In genomic region chr6:109478848-109479624, GRCh38 we compare ENCODE assay signal across 9 cellular contexts. TPM values are rescaled to one million over a fixed set of nuclear protein-coding genes. Genes with fewer than 3 reads are reported as not detected.
DNase-seq lines count a peak whose midpoint lies in the region; ATAC-seq and TF ChIP-seq lines count a peak whose summit lies in the region.
"Had no signal": no experiment of that assay in that cellular context is flagged by ENCODE, and none has a peak within 500 bp of the region (broad histone marks: within the 10 kb centered on the region; RNA-seq: fewer than 3 reads in every experiment).

No MANE protein-coding gene starts in this region.

- peaks cover 45 to 59% of the 10 kb centered on the region in 2 donors for H3K4me1 ChIP-seq in naive thymus-derived CD4-positive, alpha-beta T cell (ENCODE audit: control insufficient read depth in 2 of 2, insufficient read depth in 2 of 2, low read length in 2 of 2)

- TF ChIP-seq POLR2A in NB4 (IDR thresholded peaks at IDR 0.05; ENCODE audit: extremely low read depth, insufficient read length) = no peak

- H3K27me3 ChIP-seq in naive thymus-derived CD4-positive, alpha-beta T cell (ENCODE audit: control insufficient read depth in 2 of 2, insufficient read depth in 2 of 2, low read length in 2 of 2) = no peaks in the 10 kb centered on the region

- CTCF ChIA-PET in Calu3 (lab: Charles Lee) = interaction anchor here (1.0 kb wide), 1 partner anchor 212 kb away, joined by 3 read pairs; the partner anchor contains the start of genes AK9 and FIG4
- CTCF ChIA-PET in naive thymus-derived CD4-positive, alpha-beta T cell (lab: Charles Lee) = interaction anchor here (0.6 to 1.1 kb wide), 2 partner anchors 95 kb away, joined by 3 to 4 read pairs; no protein-coding TSS in a partner anchor

- H3K36me3 ChIP-seq in naive thymus-derived CD4-positive, alpha-beta T cell (ENCODE audit: control insufficient read depth in 2 of 3, insufficient read depth in 3 of 3, low read length in 3 of 3) = peaks cover 0 to 40% (median 17%) of the 10 kb centered on the region in 3 experiments

- BruUV-seq in Calu3 (replicated peaks; lab: Mats Ljungman, UMichigan) = no TSS peak

- intact Hi-C loops in Calu3 (cut with micrococcal nuclease; ENCODE audit: unreplicated experiment) = no loop called here
- intact Hi-C loops in naive thymus-derived CD4-positive, alpha-beta T cell (cut with micrococcal nuclease) = loop anchor here in 1 of 2 donors (1.0 kb wide), 1 partner anchor 20 kb away; no protein-coding TSS in a partner anchor

- no peaks in the 10 kb centered on the region for H3K9me3 Mint-ChIP-seq in Calu3 (ENCODE audit: low read depth, unreplicated experiment)
- H3K9me3 Mint-ChIP-seq in central memory CD8-positive, alpha-beta T cell = no peaks in the 10 kb centered on the region
- no peaks in the 10 kb centered on the region for H3K9me3 Mint-ChIP-seq in naive thymus-derived CD4-positive, alpha-beta T cell

- POLR2A ChIA-PET in naive thymus-derived CD4-positive, alpha-beta T cell (lab: Charles Lee) = interaction anchor here (0.6 to 4.9 kb wide), 7 partner anchors 14 to 384 kb away, joined by 3 to 58 read pairs (median 6); partner anchors contain the start of genes CD164, MICAL1, PPIL6 and SESN1

- no peak overlapping the region for H3K27ac Mint-ChIP-seq in Calu3 (ENCODE audit: unreplicated experiment)
- H3K27ac Mint-ChIP-seq in central memory CD8-positive, alpha-beta T cell (ENCODE audit: low read depth) = peak overlapping the region; percentile 81
- peak overlapping the region; percentile 52 to 94 (median 79) for H3K27ac Mint-ChIP-seq in naive thymus-derived CD4-positive, alpha-beta T cell

- peak overlapping the region; percentile 57 for H3K27ac ChIP-seq in naive thymus-derived CD4-positive, alpha-beta T cell (ENCODE audit: low read depth, low read length)

- TF ChIP-seq CTCF in Calu3 (IDR thresholded peaks at IDR 0.05; ENCODE audit: unreplicated experiment) (no peak), NB4 (IDR thresholded peaks at IDR 0.05; ENCODE audit: low read depth, low read length) (no peak), GM13976 (IDR thresholded peaks at IDR 0.05; ENCODE audit: borderline replicate concordance, control extremely low read depth, extremely low read depth, insufficient read depth, missing control alignments) (no peak)

- peaks cover 42% of the 10 kb centered on the region for H3K4me1 Mint-ChIP-seq in Calu3 (ENCODE audit: low read depth, unreplicated experiment)
- peaks cover 72% of the 10 kb centered on the region for H3K4me1 Mint-ChIP-seq in central memory CD8-positive, alpha-beta T cell
- peaks cover 55 to 86% (median 77%) of the 10 kb centered on the region in 7 donors for H3K4me1 Mint-ChIP-seq in naive thymus-derived CD4-positive, alpha-beta T cell

- in situ Hi-C loops in GM13976 (cut with MboI; ENCODE audit: low sequenced_read_pairs, unreplicated experiment) = no loop called here

- peak overlapping the region; percentile 20 for H3K4me3 Mint-ChIP-seq in Calu3 (ENCODE audit: low read depth, unreplicated experiment)
- peak overlapping the region; percentile 92 for H3K4me3 Mint-ChIP-seq in central memory CD8-positive, alpha-beta T cell
- H3K4me3 Mint-ChIP-seq in naive thymus-derived CD4-positive, alpha-beta T cell = peak overlapping the region; percentile 76 to 99 (median 91)

- H3K36me3 Mint-ChIP-seq in Calu3 (ENCODE audit: insufficient read depth, unreplicated experiment) = peaks cover 51% of the 10 kb centered on the region
- peaks cover 48% of the 10 kb centered on the region for H3K36me3 Mint-ChIP-seq in central memory CD8-positive, alpha-beta T cell (ENCODE audit: insufficient read depth)
- H3K36me3 Mint-ChIP-seq in naive thymus-derived CD4-positive, alpha-beta T cell = peaks cover 20 to 66% (median 50%) of the 10 kb centered on the region in 5 donors

- H3K9me3 ChIP-seq in naive thymus-derived CD4-positive, alpha-beta T cell (ENCODE audit: control insufficient read depth in 2 of 3, low read length in 3 of 3) = no peaks in the 10 kb centered on the region

- ATAC-seq in central memory CD8-positive, alpha-beta T cell (replicated peaks; ENCODE audit: extremely low read depth, poor library complexity, severe bottlenecking) = no peak
- no peak for ATAC-seq in naive thymus-derived CD4-positive, alpha-beta T cell
- ATAC-seq in GM21717 (IDR thresholded peaks at IDR 0.05; ENCODE audit: unreplicated experiment) = no peak
- no peak for ATAC-seq in GM21526 (IDR thresholded peaks at IDR 0.05; ENCODE audit: low FRiP score, unreplicated experiment)

- H3K4me3 ChIP-seq in NB4 (ENCODE audit: low read depth, low read length) = peak overlapping the region; percentile 60
- H3K4me3 ChIP-seq in naive thymus-derived CD4-positive, alpha-beta T cell (ENCODE audit: low read length) = peak overlapping the region; percentile 52

- DNase-seq in Calu3 (no peak), NB4 (ENCODE audit: low read depth) (no peak), GM13976 (ENCODE audit: low spot score) (no peak), NCI-H226 (no peak)
- no peak for DNase-seq in central memory CD8-positive, alpha-beta T cell (ENCODE audit: low spot score in 2 of 2)
- peak in 2 of 9 donors; percentile 35 to 43 for DNase-seq in naive thymus-derived CD4-positive, alpha-beta T cell
- DNase-seq: NCI-H526 had no signal

- no peaks in the 10 kb centered on the region for H3K27me3 Mint-ChIP-seq in Calu3 (ENCODE audit: unreplicated experiment)
- H3K27me3 Mint-ChIP-seq in central memory CD8-positive, alpha-beta T cell = no peaks in the 10 kb centered on the region
- H3K27me3 Mint-ChIP-seq in naive thymus-derived CD4-positive, alpha-beta T cell = no peaks in the 10 kb centered on the region

RNA-seq across cellular contexts. Expression of gene ZBTB24, which starts 4.0 kb away (rescaled TPM):
- total RNA-seq in Calu3 (2022) = 11.2 and 11.5 TPM in 2 replicates
- 10 to 100 TPM; 10.2 to 26.6 (median 23.4) TPM for total RNA-seq in naive thymus-derived CD4-positive, alpha-beta T cell
- 1 to 10 TPM; 6.9 to 9.0 TPM for polyA plus RNA-seq in naive thymus-derived CD4-positive, alpha-beta T cell

RNA-seq across cellular contexts. Expression of gene MICAL1, which starts 23.5 kb away (rescaled TPM):
- total RNA-seq in Calu3 (2022) = 22.5 and 25.4 TPM in 2 replicates
- total RNA-seq in naive thymus-derived CD4-positive, alpha-beta T cell = 100 to 1,000 TPM in 2 of 5 experiments, 10 to 100 TPM in 3; 61.4 to 125 (median 78.7) TPM
- polyA plus RNA-seq in naive thymus-derived CD4-positive, alpha-beta T cell = 10 to 100 TPM; 18.3 to 22.6 TPM

RNA-seq across cellular contexts. Expression of gene SMPD2, which starts 38.5 kb away (rescaled TPM):
- total RNA-seq in Calu3 (2022) = 15.9 and 17.3 TPM in 2 replicates
- 10 to 100 TPM; 16.9 to 33.7 (median 19.6) TPM for total RNA-seq in naive thymus-derived CD4-positive, alpha-beta T cell
- polyA plus RNA-seq in naive thymus-derived CD4-positive, alpha-beta T cell = 1 to 10 TPM; 5.7 to 9.5 TPM

RNA-seq across cellular contexts. Expression of gene PPIL6, which starts 38.6 kb away (rescaled TPM):
- total RNA-seq in Calu3 (2022) = 2.5 and 2.6 TPM in 2 replicates
- 1 to 10 TPM in 1 of 5 experiments, under 1 TPM in 3, not detected in 1; 0.13 to 1.9 (median 0.40) TPM for total RNA-seq in naive thymus-derived CD4-positive, alpha-beta T cell
- under 1 TPM; 0.44 to 0.71 TPM for polyA plus RNA-seq in naive thymus-derived CD4-positive, alpha-beta T cell

Comparison
In these comparisons a context has a peak if more than half of its experiments do, and no peak if none do; other contexts are left out.
1. H3K4me3 Mint-ChIP-seq: peak in every context shown above with its lines; median percentile 92 in central memory CD8-positive, alpha-beta T cell; 91 in naive thymus-derived CD4-positive, alpha-beta T cell; 20 in Calu3.